Comparison of ENCODE assay signal across 8 cellular contexts in the genomic region with DNA sequence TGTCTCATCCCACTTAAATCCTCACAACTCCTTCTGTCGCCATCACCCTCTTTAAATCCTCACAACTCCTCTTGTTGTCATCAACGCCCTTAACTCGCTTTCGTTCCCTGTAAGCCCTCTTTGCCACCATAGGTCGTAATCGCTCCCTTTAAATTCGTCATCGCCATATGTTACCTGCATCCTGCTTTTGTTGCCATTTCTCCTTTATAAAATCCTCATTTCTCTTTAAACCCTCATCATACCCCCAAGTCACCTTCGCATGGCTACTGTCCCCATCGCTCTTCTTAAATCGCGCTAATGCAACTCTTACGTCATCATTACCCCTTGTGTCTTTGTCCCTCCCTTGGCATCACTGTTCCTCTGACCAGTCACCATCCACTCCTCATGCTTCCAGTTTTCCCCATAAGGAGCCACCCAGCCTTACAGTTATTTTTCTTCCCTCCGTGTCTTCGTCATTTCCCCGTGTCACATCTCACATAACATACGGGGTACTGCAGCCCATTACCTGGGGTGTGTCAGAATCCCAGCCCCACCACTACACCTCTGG. TPM values are rescaled to one million over a fixed set of nuclear protein-coding genes. Genes with fewer than 3 reads are reported as not detected.
DNase-seq lines count a peak whose midpoint lies in the region; ATAC-seq and TF ChIP-seq lines count a peak whose summit lies in the region.

No MANE protein-coding gene starts in this region.

- TF ChIP-seq CTCF in GM10266 (IDR thresholded peaks at IDR 0.05; ENCODE audit: control insufficient read depth, insufficient read depth, low read depth, missing control alignments) = no peak

- H3K27me3 ChIP-seq in right cardiac atrium (ENCODE audit: control insufficient read depth, insufficient read depth) = no peaks in the 10 kb centered on the region

- peaks cover 35% of the 10 kb centered on the region for H3K4me1 Mint-ChIP-seq in activated T-cell treated with anti-CD3 and anti-CD28 coated beads, Interleukin-2, amount 50 U/mL, for 24 hours (ENCODE audit: low read depth)
- H3K4me1 Mint-ChIP-seq in activated T-helper 17 cell treated with anti-CD3 and anti-CD28 coated beads, Interleukin-2, amount 50 U/mL, for 72 hours = peaks cover 12% of the 10 kb centered on the region

- peak overlapping the region; percentile 13 for H3K27ac ChIP-seq in right cardiac atrium (ENCODE audit: low read length)

- H3K9me3 Mint-ChIP-seq in activated T-cell treated with anti-CD3 and anti-CD28 coated beads, Interleukin-2, amount 50 U/mL, for 24 hours = no peaks in the 10 kb centered on the region
- no peaks in the 10 kb centered on the region for H3K9me3 Mint-ChIP-seq in activated T-helper 17 cell treated with anti-CD3 and anti-CD28 coated beads, Interleukin-2, amount 50 U/mL, for 72 hours

- H3K27ac Mint-ChIP-seq in activated T-cell treated with anti-CD3 and anti-CD28 coated beads, Interleukin-2, amount 50 U/mL, for 24 hours = peak overlapping the region; percentile 85
- H3K27ac Mint-ChIP-seq in activated T-helper 17 cell treated with anti-CD3 and anti-CD28 coated beads, Interleukin-2, amount 50 U/mL, for 72 hours = peak overlapping the region; percentile 92

- intact Hi-C loops in right cardiac atrium (cut with DNase I) = loop anchor here in 1 of 4 donors (10.0 kb wide), 1 partner anchor 96 kb away; the partner anchor contains the start of gene SERTAD3

- no peaks in the 10 kb centered on the region for H3K9me3 ChIP-seq in right cardiac atrium (ENCODE audit: control insufficient read depth, low read length)

- H3K4me3 Mint-ChIP-seq in activated T-cell treated with anti-CD3 and anti-CD28 coated beads, Interleukin-2, amount 50 U/mL, for 24 hours = peak overlapping the region; percentile 83
- peak overlapping the region; percentile 92 for H3K4me3 Mint-ChIP-seq in activated T-helper 17 cell treated with anti-CD3 and anti-CD28 coated beads, Interleukin-2, amount 50 U/mL, for 72 hours

- peaks cover 26% of the 10 kb centered on the region for H3K36me3 Mint-ChIP-seq in activated T-cell treated with anti-CD3 and anti-CD28 coated beads, Interleukin-2, amount 50 U/mL, for 24 hours (ENCODE audit: low read depth)
- peaks cover 11% of the 10 kb centered on the region for H3K36me3 Mint-ChIP-seq in activated T-helper 17 cell treated with anti-CD3 and anti-CD28 coated beads, Interleukin-2, amount 50 U/mL, for 72 hours (ENCODE audit: low read depth)

- 15% methylated on average over 17 of the region's 17 CpGs for WGBS in right cardiac atrium

- H3K4me3 ChIP-seq in right cardiac atrium (ENCODE audit: low read length) (peak overlapping the region; percentile 54), skeletal muscle cell (ENCODE audit: low read depth, low read length) (peak overlapping the region; percentile 90)

- H3K27me3 Mint-ChIP-seq in activated T-cell treated with anti-CD3 and anti-CD28 coated beads, Interleukin-2, amount 50 U/mL, for 24 hours = no peaks in the 10 kb centered on the region
- H3K27me3 Mint-ChIP-seq in activated T-helper 17 cell treated with anti-CD3 and anti-CD28 coated beads, Interleukin-2, amount 50 U/mL, for 72 hours = no peaks in the 10 kb centered on the region

- peaks cover 3% of the 10 kb centered on the region for H3K4me1 ChIP-seq in right cardiac atrium (ENCODE audit: control insufficient read depth, insufficient read depth, low read length)

- DNase-seq in activated T-cell treated with anti-CD3 and anti-CD28 coated beads, Interleukin-2, amount 50 U/mL, for 24 hours = no peak
- DNase-seq in activated T-cell treated with anti-CD3 and anti-CD28 coated beads for 4 hours (no peak), NCI-H1694 treated with DMSO at 0.1 percent for 48 hours (lab: John Stamatoyannopoulos, UW) (peak; percentile 20), right cardiac atrium (no peak), skeletal muscle cell (ENCODE audit: low read depth) (no peak), GM10266 (ENCODE audit: extremely low spot score) (no peak)

- no peak for ATAC-seq in activated T-helper 17 cell treated with anti-CD3 and anti-CD28 coated beads, Interleukin-2, amount 50 U/mL, for 72 hours (replicated peaks)
- peak in 1 of 2 donors; percentile 10 for ATAC-seq in right cardiac atrium
- ATAC-seq in HG02884 (IDR thresholded peaks at IDR 0.05; ENCODE audit: unreplicated experiment) = no peak

RNA-seq across cellular contexts. Expression of gene PLD3, which starts 0.5 kb away (rescaled TPM):
- 10 to 100 TPM; 59.7 to 78.3 TPM for total RNA-seq in activated T-helper 17 cell treated with anti-CD3 and anti-CD28 coated beads, Interleukin-2, amount 50 U/mL, for 72 hours
- 100 to 1,000 TPM; 197 to 235 (median 223) TPM for total RNA-seq in right cardiac atrium
- polyA plus RNA-seq in right cardiac atrium = 180 TPM

RNA-seq across cellular contexts. Expression of gene C19orf47, which starts 0.8 kb away (rescaled TPM):
- total RNA-seq in activated T-helper 17 cell treated with anti-CD3 and anti-CD28 coated beads, Interleukin-2, amount 50 U/mL, for 72 hours = 10 to 100 TPM; 11.4 to 21.4 TPM
- 100 to 1,000 TPM; 116 to 170 (median 144) TPM for total RNA-seq in right cardiac atrium
- polyA plus RNA-seq in right cardiac atrium = 194 TPM

RNA-seq across cellular contexts. Expression of gene HIPK4, which starts 40.9 kb away (rescaled TPM):
- not detected for total RNA-seq in activated T-helper 17 cell treated with anti-CD3 and anti-CD28 coated beads, Interleukin-2, amount 50 U/mL, for 72 hours
- under 1 TPM in 1 of 4 donors, not detected in 3; 0.11 TPM for total RNA-seq in right cardiac atrium
- 0.05 TPM for polyA plus RNA-seq in right cardiac atrium

Comparison
In these comparisons a context has a peak if more than half of its experiments do, and no peak if none do; other contexts are left out.
1. RNA of gene C19orf47, which starts 0.8 kb away (total RNA-seq): 116 to 170 TPM in right cardiac atrium; 11.4 to 21.4 TPM in activated T-helper 17 cell treated with anti-CD3 and anti-CD28 coated beads, Interleukin-2, amount 50 U/mL, for 72 hours; every median in the first group is over 4 times any median in the second.